Comparison of ENCODE assay signal across 13 cellular contexts in genomic region chr6:1385129-1386042, GRCh38. TPM values are rescaled to one million over a fixed set of nuclear protein-coding genes. Genes with fewer than 3 reads are reported as not detected.
DNase-seq lines count a peak whose midpoint lies in the region; ATAC-seq, FAIRE-seq and TF ChIP-seq lines count a peak whose summit lies in the region.
"Had no signal": no experiment of that assay in that cellular context is flagged by ENCODE, and none has a peak within 500 bp of the region (broad histone marks: within the 10 kb centered on the region; RNA-seq: fewer than 3 reads in every experiment).

No MANE protein-coding gene starts in this region.

- no peaks in the 10 kb centered on the region for H3K36me3 ChIP-seq in CD4-positive, CD25-positive, alpha-beta regulatory T cell (ENCODE audit: control insufficient read depth, insufficient read depth, low read length)
- no peaks in the 10 kb centered on the region for H3K36me3 ChIP-seq in esophagus muscularis mucosa
- no peaks in the 10 kb centered on the region for H3K36me3 ChIP-seq in naive thymus-derived CD4-positive, alpha-beta T cell (ENCODE audit: control insufficient read depth in 2 of 3, insufficient read depth in 3 of 3, low read length in 3 of 3)
- H3K36me3 ChIP-seq: ovary had no signal

- peaks cover 5 to 44% (median 20%) of the 10 kb centered on the region in 4 donors for H3K4me1 Mint-ChIP-seq in CD4-positive, CD25-positive, alpha-beta regulatory T cell
- peaks cover 22 to 52% (median 35%) of the 10 kb centered on the region in 7 donors for H3K4me1 Mint-ChIP-seq in naive thymus-derived CD4-positive, alpha-beta T cell
- H3K4me1 Mint-ChIP-seq in activated CD8-positive, alpha-beta memory T cell treated with anti-CD3 and anti-CD28 coated beads, Interleukin-2, amount 10 ng/mL, durations not matched to agents 7 days and 5 days = peaks cover 26% of the 10 kb centered on the region

- H3K27ac ChIP-seq in CD4-positive, CD25-positive, alpha-beta regulatory T cell (ENCODE audit: insufficient read depth, low read length, poor library complexity, severe bottlenecking) = no peak overlapping the region
- peak overlapping the region; percentile 90 to 97 (median 94) for H3K27ac ChIP-seq in esophagus muscularis mucosa (replicated peaks in 1 of 4)
- no peak overlapping the region for H3K27ac ChIP-seq in naive thymus-derived CD4-positive, alpha-beta T cell (ENCODE audit: low read depth, low read length)
- H3K27ac ChIP-seq: ovary had no signal

- no peak for DNase-seq in CD4-positive, CD25-positive, alpha-beta regulatory T cell
- DNase-seq in HTR-8/SVneo (ENCODE audit: insufficient read length, low spot score) (no peak), esophagus muscularis mucosa (ENCODE audit: extremely low spot score) (no peak), glomerular visceral epithelial cell (ENCODE audit: extremely low spot score) (no peak), urothelium cell line (ENCODE audit: low spot score) (no peak)
- DNase-seq in naive thymus-derived CD4-positive, alpha-beta T cell = no peak
- DNase-seq in stimulated activated CD4-positive, alpha-beta T cell treated with anti-CD3 and anti-CD28 coated beads, Interleukin-4, amount 100 ng/mL, for 24 hours = no peak
- DNase-seq in activated CD8-positive, alpha-beta memory T cell treated with anti-CD3 and anti-CD28 coated beads, Interleukin-2, amount 10 ng/mL, durations not matched to agents 7 days and 5 days = no peak
- DNase-seq: KG1, NCI-H1105 treated with DMSO at 0.1 percent for 48 hours, NCI-H2227 treated with DMSO at 0.1 percent for 48 hours, ovary had no signal

- WGBS in esophagus muscularis mucosa = 37% methylated on average over 37 of the region's 39 CpGs

- no peak for ATAC-seq in CD4-positive, CD25-positive, alpha-beta regulatory T cell (ENCODE audit: low read depth in 2 of 2)
- no peak for ATAC-seq in naive thymus-derived CD4-positive, alpha-beta T cell
- no peak for ATAC-seq in activated CD8-positive, alpha-beta memory T cell treated with anti-CD3 and anti-CD28 coated beads, Interleukin-2, amount 10 ng/mL, durations not matched to agents 7 days and 5 days

- H3K4me3 Mint-ChIP-seq in CD4-positive, CD25-positive, alpha-beta regulatory T cell = peak overlapping the region in 3 of 4 donors; percentile 12 to 70 (median 51)
- peak overlapping the region in 8 of 10 donors; percentile 3 to 69 (median 40) for H3K4me3 Mint-ChIP-seq in naive thymus-derived CD4-positive, alpha-beta T cell
- H3K4me3 Mint-ChIP-seq in activated CD8-positive, alpha-beta memory T cell treated with anti-CD3 and anti-CD28 coated beads, Interleukin-2, amount 10 ng/mL, durations not matched to agents 7 days and 5 days = no peak overlapping the region

- H3K4me1 ChIP-seq in CD4-positive, CD25-positive, alpha-beta regulatory T cell (ENCODE audit: control insufficient read depth, insufficient read depth, low read length, poor library complexity, severe bottlenecking) = peaks cover 28% of the 10 kb centered on the region
- peaks cover 43 to 90% (median 83%) of the 10 kb centered on the region in 4 donors for H3K4me1 ChIP-seq in esophagus muscularis mucosa
- peaks cover 0 to 5% of the 10 kb centered on the region in 2 donors for H3K4me1 ChIP-seq in naive thymus-derived CD4-positive, alpha-beta T cell (ENCODE audit: control insufficient read depth in 2 of 2, insufficient read depth in 2 of 2, low read length in 2 of 2)

- no peaks in the 10 kb centered on the region for H3K9me3 ChIP-seq in CD4-positive, CD25-positive, alpha-beta regulatory T cell (ENCODE audit: control insufficient read depth in 2 of 2, low read length in 2 of 2)
- no peaks in the 10 kb centered on the region for H3K9me3 ChIP-seq in esophagus muscularis mucosa
- no peaks in the 10 kb centered on the region for H3K9me3 ChIP-seq in naive thymus-derived CD4-positive, alpha-beta T cell (ENCODE audit: control insufficient read depth in 2 of 3, low read length in 3 of 3)
- H3K9me3 ChIP-seq: ovary had no signal

- H3K36me3 Mint-ChIP-seq in CD4-positive, CD25-positive, alpha-beta regulatory T cell = no peaks in the 10 kb centered on the region
- H3K36me3 Mint-ChIP-seq in naive thymus-derived CD4-positive, alpha-beta T cell = peaks cover 0 to 3% (median 0%) of the 10 kb centered on the region in 5 donors
- H3K36me3 Mint-ChIP-seq in activated CD8-positive, alpha-beta memory T cell treated with anti-CD3 and anti-CD28 coated beads, Interleukin-2, amount 10 ng/mL, durations not matched to agents 7 days and 5 days = no peaks in the 10 kb centered on the region

- FAIRE-seq in HTR-8/SVneo (lab: Jason Lieb, UNC) (peak; percentile 4), urothelium cell line (lab: Jason Lieb, UNC) (no peak)

- intact Hi-C loops in esophagus muscularis mucosa (cut with DNase I) = no loop called here
- intact Hi-C loops in naive thymus-derived CD4-positive, alpha-beta T cell (cut with micrococcal nuclease) = no loop called here

- peaks cover 31% of the 10 kb centered on the region for H3K27me3 ChIP-seq in CD4-positive, CD25-positive, alpha-beta regulatory T cell (ENCODE audit: control insufficient read depth, insufficient read depth, low read length)
- H3K27me3 ChIP-seq in esophagus muscularis mucosa = peaks cover 0 to 68% (median under 1%) of the 10 kb centered on the region in 4 donors
- peaks cover 0 to 26% of the 10 kb centered on the region in 2 donors for H3K27me3 ChIP-seq in naive thymus-derived CD4-positive, alpha-beta T cell (ENCODE audit: control insufficient read depth in 2 of 2, insufficient read depth in 2 of 2, low read length in 2 of 2)

- TF ChIP-seq CTCF in esophagus muscularis mucosa (IDR thresholded peaks at IDR 0.05) = no peak

- CTCF ChIA-PET in naive thymus-derived CD4-positive, alpha-beta T cell (lab: Charles Lee) = interaction anchor here (1.1 to 1.6 kb wide), 2 partner anchors 12 to 587 kb away, joined by 3 to 4 read pairs; no protein-coding TSS in a partner anchor
- CTCF ChIA-PET in activated CD8-positive, alpha-beta memory T cell treated with anti-CD3 and anti-CD28 coated beads, Interleukin-2, amount 10 ng/mL, durations not matched to agents 7 days and 5 days (lab: Charles Lee) = interaction anchor here (1.0 to 3.3 kb wide), 2 partner anchors 9 to 11 kb away, joined by 3 to 23 read pairs; no protein-coding TSS in a partner anchor

- no peak for TF ChIP-seq EP300 in esophagus muscularis mucosa (IDR thresholded peaks at IDR 0.05)

- H3K27me3 Mint-ChIP-seq in CD4-positive, CD25-positive, alpha-beta regulatory T cell = peaks cover 74% of the 10 kb centered on the region
- H3K27me3 Mint-ChIP-seq in naive thymus-derived CD4-positive, alpha-beta T cell = peaks cover 54 to 77% (median 58%) of the 10 kb centered on the region in 5 donors
- peaks cover 76% of the 10 kb centered on the region for H3K27me3 Mint-ChIP-seq in activated CD8-positive, alpha-beta memory T cell treated with anti-CD3 and anti-CD28 coated beads, Interleukin-2, amount 10 ng/mL, durations not matched to agents 7 days and 5 days

- POLR2A ChIA-PET in naive thymus-derived CD4-positive, alpha-beta T cell (lab: Charles Lee) = no interaction called here

- peaks cover 0 to 5% (median 0%) of the 10 kb centered on the region in 7 donors for H3K9me3 Mint-ChIP-seq in CD4-positive, CD25-positive, alpha-beta regulatory T cell
- no peaks in the 10 kb centered on the region for H3K9me3 Mint-ChIP-seq in naive thymus-derived CD4-positive, alpha-beta T cell
- H3K9me3 Mint-ChIP-seq in activated CD8-positive, alpha-beta memory T cell treated with anti-CD3 and anti-CD28 coated beads, Interleukin-2, amount 10 ng/mL, durations not matched to agents 7 days and 5 days (ENCODE audit: low read depth) = no peaks in the 10 kb centered on the region

- peak overlapping the region in 1 of 3 donors; percentile 77 for H3K27ac Mint-ChIP-seq in CD4-positive, CD25-positive, alpha-beta regulatory T cell
- H3K27ac Mint-ChIP-seq in naive thymus-derived CD4-positive, alpha-beta T cell = peak overlapping the region in 1 of 9 donors; percentile 63
- H3K27ac Mint-ChIP-seq in activated CD8-positive, alpha-beta memory T cell treated with anti-CD3 and anti-CD28 coated beads, Interleukin-2, amount 10 ng/mL, durations not matched to agents 7 days and 5 days = no peak overlapping the region

- no peak overlapping the region for H3K4me3 ChIP-seq in CD4-positive, CD25-positive, alpha-beta regulatory T cell (ENCODE audit: low read depth, low read length)
- peak overlapping the region; percentile 60 to 86 (median 74) for H3K4me3 ChIP-seq in esophagus muscularis mucosa
- H3K4me3 ChIP-seq in naive thymus-derived CD4-positive, alpha-beta T cell (ENCODE audit: low read length) = no peak overlapping the region
- H3K4me3 ChIP-seq: lung, ovary had no signal

- no peak for TF ChIP-seq POLR2A in esophagus muscularis mucosa (IDR thresholded peaks at IDR 0.05; ENCODE audit: low read depth)

RNA-seq across cellular contexts. Expression of gene FOXF2, which starts 4.0 kb away (rescaled TPM):
- total RNA-seq in CD4-positive, CD25-positive, alpha-beta regulatory T cell = not detected
- not detected for polyA plus RNA-seq in CD4-positive, CD25-positive, alpha-beta regulatory T cell
- total RNA-seq in esophagus muscularis mucosa = 100 to 1,000 TPM in 3 of 4 donors, 10 to 100 TPM in 1; 66.6 to 170 (median 120) TPM
- not detected for total RNA-seq in naive thymus-derived CD4-positive, alpha-beta T cell
- polyA plus RNA-seq in naive thymus-derived CD4-positive, alpha-beta T cell = not detected
- total RNA-seq in activated CD8-positive, alpha-beta memory T cell treated with anti-CD3 and anti-CD28 coated beads, Interleukin-2, amount 10 ng/mL, durations not matched to agents 7 days and 5 days = not detected

Comparison
In these comparisons a context has a peak if more than half of its experiments do, and no peak if none do; other contexts are left out.
1. H3K27ac ChIP-seq: peak in esophagus muscularis mucosa (4 of 4); none in CD4-positive, CD25-positive, alpha-beta regulatory T cell (single experiment) and naive thymus-derived CD4-positive, alpha-beta T cell (single experiment).
2. H3K4me3 ChIP-seq: peak in esophagus muscularis mucosa (4 of 4); none in CD4-positive, CD25-positive, alpha-beta regulatory T cell (single experiment) and naive thymus-derived CD4-positive, alpha-beta T cell (single experiment).
3. RNA of gene FOXF2, which starts 4.0 kb away (total RNA-seq): 66.6 to 170 TPM in esophagus muscularis mucosa; not detected in CD4-positive, CD25-positive, alpha-beta regulatory T cell (single experiment), not detected in naive thymus-derived CD4-positive, alpha-beta T cell and not detected in activated CD8-positive, alpha-beta memory T cell treated with anti-CD3 and anti-CD28 coated beads, Interleukin-2, amount 10 ng/mL, durations not matched to agents 7 days and 5 days; every median in the first group is over 10 times any median in the second.